ENCODE assay signal across 12 cellular contexts in genomic region chr22:29300807-29301601, GRCh38. TPM values are rescaled to one million over a fixed set of nuclear protein-coding genes. Genes with fewer than 3 reads are reported as not detected.
DNase-seq lines count a peak whose midpoint lies in the region; ATAC-seq and TF ChIP-seq lines count a peak whose summit lies in the region.
"Had no signal": no experiment of that assay in that cellular context is flagged by ENCODE, and none has a peak within 500 bp of the region (broad histone marks: within the 10 kb centered on the region; RNA-seq: fewer than 3 reads in every experiment).

No MANE protein-coding gene starts in this region.

- H3K27me3 Mint-ChIP-seq in naive thymus-derived CD4-positive, alpha-beta T cell = peaks cover 0 to 14% (median 9%) of the 10 kb centered on the region in 5 donors

- peaks cover 5% of the 10 kb centered on the region for H3K79me2 ChIP-seq in HCT116 (ENCODE audit: insufficient read depth, low read length)

- CTCF ChIA-PET in HCT116 (lab: Charles Lee) = no interaction called here
- CTCF ChIA-PET in naive thymus-derived CD4-positive, alpha-beta T cell (lab: Charles Lee) = no interaction called here

- H3K27ac ChIP-seq in HCT116 (ENCODE audit: low read depth, low read length) = peak overlapping the region; percentile 20; the same call in 1 of the 2 replicates
- no peak overlapping the region for H3K27ac ChIP-seq in naive thymus-derived CD4-positive, alpha-beta T cell (ENCODE audit: low read depth, low read length)
- H3K27ac ChIP-seq: epithelial cell of prostate had no signal

- no peak for TF ChIP-seq RAD21 in HCT116 (IDR thresholded peaks at IDR 0.05; ENCODE audit: low read depth)

- no peak overlapping the region for H3K4me3 Mint-ChIP-seq in naive thymus-derived CD4-positive, alpha-beta T cell

- peaks cover 19 to 22% of the 10 kb centered on the region in 2 experiments for H3K4me1 ChIP-seq in HCT116 (ENCODE audit: control insufficient read depth in 1 of 2, insufficient read depth in 2 of 2, low read length in 2 of 2)
- H3K4me1 ChIP-seq in naive thymus-derived CD4-positive, alpha-beta T cell (ENCODE audit: control insufficient read depth in 2 of 2, insufficient read depth in 2 of 2, low read length in 2 of 2) = peaks cover 0 to 3% of the 10 kb centered on the region in 2 donors

- TF ChIP-seq CTCF in HCT116 (IDR thresholded peaks at IDR 0.05 in 2 of 3, conservative IDR thresholded peaks at IDR 0.05 in 1 of 3; ENCODE audit: borderline replicate concordance in 1 of 3, insufficient read depth in 1 of 3, low read depth in 2 of 3, low read length in 2 of 3) = no peak

- POLR2A ChIA-PET in HCT116 (lab: Charles Lee) = no interaction called here
- POLR2A ChIA-PET in naive thymus-derived CD4-positive, alpha-beta T cell (lab: Charles Lee) = no interaction called here

- RAD21 ChIA-PET in HCT116 (lab: Charles Lee; ENCODE audit: low non-redundant PET in 1 of 2, low total read pairs in 2 of 2, uncharacterized antibody in 2 of 2, unreplicated experiment in 2 of 2) = no interaction called here

- no peak overlapping the region for H3K4me3 ChIP-seq in HCT116 (replicated peaks in 1 of 2; ENCODE audit: low read depth in 1 of 2, low read length in 2 of 2)
- no peak overlapping the region for H3K4me3 ChIP-seq in naive thymus-derived CD4-positive, alpha-beta T cell (ENCODE audit: low read length)

- H3K36me3 ChIP-seq in HCT116 (ENCODE audit: control insufficient read depth in 1 of 2, insufficient read depth in 2 of 2, low read length in 2 of 2) = peaks cover 33 to 40% of the 10 kb centered on the region in 2 experiments
- peaks cover 27 to 48% (median 29%) of the 10 kb centered on the region in 3 experiments for H3K36me3 ChIP-seq in naive thymus-derived CD4-positive, alpha-beta T cell (ENCODE audit: control insufficient read depth in 2 of 3, insufficient read depth in 3 of 3, low read length in 3 of 3)

- H3K4me1 Mint-ChIP-seq in naive thymus-derived CD4-positive, alpha-beta T cell = peaks cover 2 to 17% (median 6%) of the 10 kb centered on the region in 7 donors

- ATAC-seq in HCT116 = peak; percentile 17; the same call in 1 of the 2 replicates
- ATAC-seq in activated naive CD4-positive, alpha-beta T cell treated with anti-CD3 and anti-CD28 coated beads, Interleukin-2, amount 50 U/mL, for 72 hours = no peak
- peak; percentile 12 for ATAC-seq in naive thymus-derived CD4-positive, alpha-beta T cell

- no peak overlapping the region for H3K9ac ChIP-seq in HCT116 (ENCODE audit: low read length)

- TF ChIP-seq POLR2A in HCT116 (IDR thresholded peaks at IDR 0.05; ENCODE audit: borderline replicate concordance, extremely low read depth, insufficient read depth, insufficient read length) = no peak

- H3K9me3 ChIP-seq in HCT116 (ENCODE audit: control insufficient read depth in 1 of 2, insufficient read depth in 1 of 2, low read depth in 1 of 2, low read length in 2 of 2) = no peaks in the 10 kb centered on the region
- H3K9me3 ChIP-seq in naive thymus-derived CD4-positive, alpha-beta T cell (ENCODE audit: control insufficient read depth in 2 of 3, low read length in 3 of 3) = no peaks in the 10 kb centered on the region

- intact Hi-C loops in HCT116 (cut with micrococcal nuclease) = no loop called here
- intact Hi-C loops in naive thymus-derived CD4-positive, alpha-beta T cell (cut with micrococcal nuclease) = loop anchor here in 1 of 2 donors (5.0 kb wide), 1 partner anchor 34 kb away; the partner anchor contains the start of genes EWSR1 and RHBDD3

- H2AFZ ChIP-seq in HCT116 (ENCODE audit: low read depth, low read length, poor library complexity, severe bottlenecking) = no peak overlapping the region

- no peaks in the 10 kb centered on the region for H3K27me3 ChIP-seq in HCT116 (ENCODE audit: insufficient read depth, low read length)
- H3K27me3 ChIP-seq in naive thymus-derived CD4-positive, alpha-beta T cell (ENCODE audit: control insufficient read depth in 2 of 2, insufficient read depth in 2 of 2, low read length in 2 of 2) = peaks cover 0 to 7% of the 10 kb centered on the region in 2 donors

- no peak overlapping the region for H3K4me2 ChIP-seq in HCT116 (ENCODE audit: low read length)

- peaks cover 18 to 26% of the 10 kb centered on the region in 2 donors for H3K36me3 Mint-ChIP-seq in activated naive CD4-positive, alpha-beta T cell treated with anti-CD3 and anti-CD28 coated beads, Interleukin-2, amount 50 U/mL, for 72 hours
- peaks cover 11 to 42% (median 18%) of the 10 kb centered on the region in 5 donors for H3K36me3 Mint-ChIP-seq in naive thymus-derived CD4-positive, alpha-beta T cell

- peak overlapping the region; percentile 42 to 45 for H3K27ac Mint-ChIP-seq in activated naive CD4-positive, alpha-beta T cell treated with anti-CD3 and anti-CD28 coated beads, Interleukin-2, amount 50 U/mL, for 72 hours
- peak overlapping the region in 6 of 9 donors; percentile 22 to 69 (median 32) for H3K27ac Mint-ChIP-seq in naive thymus-derived CD4-positive, alpha-beta T cell

- H4K20me1 ChIP-seq in HCT116 (ENCODE audit: insufficient read depth) = peaks cover 12% of the 10 kb centered on the region; the same call in 1 of the 2 replicates

- DNase-seq in DMS53 (lab: John Stamatoyannopoulos, UW) (peak; percentile 6), DMS53 treated with DMSO at 0.1 percent for 48 hours (lab: John Stamatoyannopoulos, UW; ENCODE audit: unreplicated experiment) (no peak), HCT116 (ENCODE audit: low read depth, low spot score) (no peak), NCI-H345 treated with DMSO at 0.1 percent for 48 hours (lab: John Stamatoyannopoulos, UW; ENCODE audit: unreplicated experiment) (no peak), NCI-H1436 treated with DMSO at 0.1 percent for 48 hours (lab: John Stamatoyannopoulos, UW) (no peak)
- no peak for DNase-seq in activated naive CD4-positive, alpha-beta T cell treated with anti-CD3 and anti-CD28 coated beads, Interleukin-2, amount 50 U/mL, for 72 hours (ENCODE audit: low spot score in 2 of 2)
- DNase-seq in naive thymus-derived CD4-positive, alpha-beta T cell = no peak
- DNase-seq in NK-92 treated with Interleukin-12 subunit alpha and Interleukin-12 subunit beta, amount 100 ng/mL, for 24 hours (lab: John Stamatoyannopoulos, UW) = no peak
- DNase-seq: NCI-H2029, small intestine had no signal

- H3K9me2 ChIP-seq in HCT116 (ENCODE audit: insufficient read depth) = no peaks in the 10 kb centered on the region

- no peaks in the 10 kb centered on the region for H3K9me3 Mint-ChIP-seq in activated naive CD4-positive, alpha-beta T cell treated with anti-CD3 and anti-CD28 coated beads, Interleukin-2, amount 50 U/mL, for 72 hours
- H3K9me3 Mint-ChIP-seq in naive thymus-derived CD4-positive, alpha-beta T cell = peaks cover 0 to 1% (median 0%) of the 10 kb centered on the region in 11 donors

- BruUV-seq in HCT116 (replicated peaks; lab: Mats Ljungman, UMichigan) = no TSS peak

TF ChIP-seq in HCT116, 20 proteins besides CTCF, POLR2A, EP300 and RAD21:
- TF ChIP-seq ZFX (IDR thresholded peaks at IDR 0.05) (no peak), ELF1 (IDR thresholded peaks at IDR 0.05; ENCODE audit: borderline replicate concordance, low read depth) (no peak), POLR2AphosphoS5 (IDR thresholded peaks at IDR 0.05; ENCODE audit: low read depth, low read length) (peak; percentile 18; the same call in 1 of the 2 replicates), CEBPB (IDR thresholded peaks at IDR 0.05; ENCODE audit: low read depth) (no peak)

RNA-seq across cellular contexts. Expression of gene GAS2L1, which starts 5.4 kb away (rescaled TPM):
- 29.4 TPM for total RNA-seq in HCT116 (2021; ENCODE audit: unreplicated experiment)
- polyA plus RNA-seq in HCT116 (2012) = 21.6 and 22.7 TPM in 2 replicates
- total RNA-seq in activated naive CD4-positive, alpha-beta T cell treated with anti-CD3 and anti-CD28 coated beads, Interleukin-2, amount 50 U/mL, for 72 hours = 1 to 10 TPM in 1 of 2 donors, under 1 TPM in 1; 0.36 to 1.5 TPM
- 1 to 10 TPM in 2 of 5 experiments, under 1 TPM in 2, not detected in 1; 0.37 to 7.5 (median 2.0) TPM for total RNA-seq in naive thymus-derived CD4-positive, alpha-beta T cell
- polyA plus RNA-seq in naive thymus-derived CD4-positive, alpha-beta T cell = under 1 TPM in 1 of 2 donors, not detected in 1; 0.09 TPM

RNA-seq across cellular contexts. Expression of gene RASL10A, which starts 14.5 kb away (rescaled TPM):
- total RNA-seq in HCT116 (2021; ENCODE audit: unreplicated experiment) = 0.96 TPM
- 0.70 and 0.73 TPM in 2 replicates for polyA plus RNA-seq in HCT116 (2012)
- under 1 TPM; 0.20 to 0.78 TPM for total RNA-seq in activated naive CD4-positive, alpha-beta T cell treated with anti-CD3 and anti-CD28 coated beads, Interleukin-2, amount 50 U/mL, for 72 hours
- total RNA-seq in naive thymus-derived CD4-positive, alpha-beta T cell = 1 to 10 TPM in 2 of 5 experiments, under 1 TPM in 2, not detected in 1; 0.32 to 1.7 (median 0.89) TPM
- not detected for polyA plus RNA-seq in naive thymus-derived CD4-positive, alpha-beta T cell
- total RNA-seq: A172 had no signal

RNA-seq across cellular contexts. Expression of gene EWSR1, which starts 32.9 kb away (rescaled TPM):
- total RNA-seq in HCT116 (2021; ENCODE audit: unreplicated experiment) = 335 TPM
- 335 and 364 TPM in 2 replicates for polyA plus RNA-seq in HCT116 (2012)
- total RNA-seq in activated naive CD4-positive, alpha-beta T cell treated with anti-CD3 and anti-CD28 coated beads, Interleukin-2, amount 50 U/mL, for 72 hours = 100 to 1,000 TPM; 257 to 320 TPM
- total RNA-seq in naive thymus-derived CD4-positive, alpha-beta T cell = 100 to 1,000 TPM; 249 to 366 (median 273) TPM
- 100 to 1,000 TPM; 189 to 195 TPM for polyA plus RNA-seq in naive thymus-derived CD4-positive, alpha-beta T cell

RNA-seq across cellular contexts. Expression of gene RHBDD3, which starts 33.2 kb away (rescaled TPM):
- 30.2 TPM for total RNA-seq in HCT116 (2021; ENCODE audit: unreplicated experiment)
- 17.0 and 17.4 TPM in 2 replicates for polyA plus RNA-seq in HCT116 (2012)
- total RNA-seq in activated naive CD4-positive, alpha-beta T cell treated with anti-CD3 and anti-CD28 coated beads, Interleukin-2, amount 50 U/mL, for 72 hours = 10 to 100 TPM; 19.6 to 29.5 TPM
- 10 to 100 TPM; 10.8 to 39.4 (median 14.7) TPM for total RNA-seq in naive thymus-derived CD4-positive, alpha-beta T cell
- polyA plus RNA-seq in naive thymus-derived CD4-positive, alpha-beta T cell = 10 to 100 TPM in 1 of 2 donors, 1 to 10 TPM in 1; 8.1 to 13.0 TPM

Comparison
In these comparisons a context has a peak if more than half of its experiments do, and no peak if none do; other contexts are left out.
1. ATAC-seq: peak in HCT116 (single experiment) and naive thymus-derived CD4-positive, alpha-beta T cell (single experiment); none in activated naive CD4-positive, alpha-beta T cell treated with anti-CD3 and anti-CD28 coated beads, Interleukin-2, amount 50 U/mL, for 72 hours (0 of 2).